Comparison of ENCODE assay signal across 10 cellular contexts in genomic region chr6:87731080-87731479, GRCh38. TPM values are rescaled to one million over a fixed set of nuclear protein-coding genes. Genes with fewer than 3 reads are reported as not detected.
DNase-seq lines count a peak whose midpoint lies in the region; ATAC-seq, FAIRE-seq and TF ChIP-seq lines count a peak whose summit lies in the region.
"Had no signal": no experiment of that assay in that cellular context is flagged by ENCODE, and none has a peak within 500 bp of the region (broad histone marks: within the 10 kb centered on the region; RNA-seq: fewer than 3 reads in every experiment).

No MANE protein-coding gene starts in this region.

- POLR2A ChIA-PET in HEK293 (lab: Yijun Ruan, JAX) (interaction anchor here (0.8 kb wide), 1 partner anchor 16 kb away, joined by 3 read pairs; no protein-coding TSS in a partner anchor), RWPE1 (lab: Yijun Ruan, JAX; ENCODE audit: low non-redundant PET) (no interaction called here)
- POLR2A ChIA-PET in naive thymus-derived CD4-positive, alpha-beta T cell (lab: Charles Lee): no interaction called here
- POLR2A ChIA-PET in CD4-positive, alpha-beta T cell (lab: Charles Lee): no interaction called here

- H3K9me3 ChIP-seq in HEK293 (ENCODE audit: control insufficient read depth, insufficient read depth, low read depth, low read length): no peaks in the 10 kb centered on the region
- no peaks in the 10 kb centered on the region for H3K9me3 ChIP-seq in keratinocyte (ENCODE audit: control insufficient read depth, low read depth, low read length)
- no peaks in the 10 kb centered on the region for H3K9me3 ChIP-seq in naive thymus-derived CD4-positive, alpha-beta T cell (ENCODE audit: control insufficient read depth in 2 of 3, low read length in 3 of 3)
- H3K9me3 ChIP-seq in CD4-positive, alpha-beta T cell (ENCODE audit: control insufficient read depth, low read length): no peaks in the 10 kb centered on the region

- H3K4me3 ChIP-seq in HEK293 (ENCODE audit: low read depth, low read length) (no peak overlapping the region), keratinocyte (ENCODE audit: control insufficient read depth in 2 of 3, extremely low read depth in 1 of 3, insufficient read depth in 2 of 3, low read depth in 1 of 3, low read length in 3 of 3) (no peak overlapping the region)
- H3K4me3 ChIP-seq in naive thymus-derived CD4-positive, alpha-beta T cell (ENCODE audit: low read length): no peak overlapping the region
- H3K4me3 ChIP-seq: SJCRH30 had no signal

- FAIRE-seq in keratinocyte (lab: Jason Lieb, UNC): no peak

- CTCF ChIA-PET in HEK293 (lab: Yijun Ruan, JAX): interaction anchor here (1.0 kb wide), 1 partner anchor 15 kb away, joined by 3 read pairs; no protein-coding TSS in a partner anchor
- CTCF ChIA-PET in RWPE1 (lab: Yijun Ruan, JAX): no interaction called here
- CTCF ChIA-PET in naive thymus-derived CD4-positive, alpha-beta T cell (lab: Charles Lee): no interaction called here
- CTCF ChIA-PET in CD4-positive, alpha-beta T cell (lab: Charles Lee): interaction anchor here (0.6 kb wide), 1 partner anchor 68 kb away, joined by 3 read pairs; no protein-coding TSS in a partner anchor

- dilution Hi-C loops in keratinocyte (cut with MboI; ENCODE audit: extremely low pct_ligation_motif_present, low sequenced_read_pairs): no loop called here

- peaks cover 46% of the 10 kb centered on the region for H3K4me1 Mint-ChIP-seq in stimulated activated memory B cell treated with anti-CD40 and anti-IgM and Interleukin-4, amounts not matched to agents 10 μg/mL and 1 μg/mL and 100 μg/mL, for 72 hours
- peaks cover 4 to 12% (median 11%) of the 10 kb centered on the region in 7 donors for H3K4me1 Mint-ChIP-seq in naive thymus-derived CD4-positive, alpha-beta T cell
- H3K4me1 Mint-ChIP-seq in CD4-positive, alpha-beta T cell (ENCODE audit: low read depth): peaks cover 15% of the 10 kb centered on the region

- H3K4me1 ChIP-seq in HEK293 (ENCODE audit: control insufficient read depth, insufficient read depth, low read length): peaks cover 10% of the 10 kb centered on the region
- peaks cover 45% of the 10 kb centered on the region for H3K4me1 ChIP-seq in keratinocyte (ENCODE audit: control insufficient read depth, extremely low read depth, insufficient read depth, low read length)
- peaks cover 0 to 11% of the 10 kb centered on the region in 2 donors for H3K4me1 ChIP-seq in naive thymus-derived CD4-positive, alpha-beta T cell (ENCODE audit: control insufficient read depth in 2 of 2, insufficient read depth in 2 of 2, low read length in 2 of 2)

- H3K9me1 ChIP-seq in keratinocyte (ENCODE audit: control insufficient read depth, extremely low read depth, insufficient read depth, low read length): peaks cover 2% of the 10 kb centered on the region

- H2AFZ ChIP-seq in keratinocyte (ENCODE audit: control insufficient read depth, low read length): no peak overlapping the region

- H3K27ac ChIP-seq in HEK293 (ENCODE audit: extremely low read depth, low read depth, low read length) (no peak overlapping the region), RWPE1 (peak overlapping the region; percentile 87), keratinocyte (ENCODE audit: control insufficient read depth, insufficient read depth, low read length) (peak overlapping the region; percentile 96)
- no peak overlapping the region for H3K27ac ChIP-seq in naive thymus-derived CD4-positive, alpha-beta T cell (ENCODE audit: low read depth, low read length)
- no peak overlapping the region for H3K27ac ChIP-seq in CD4-positive, alpha-beta T cell (ENCODE audit: low read depth, low read length)
- H3K27ac ChIP-seq: SJCRH30 had no signal

- no peaks in the 10 kb centered on the region for H3K36me3 Mint-ChIP-seq in stimulated activated memory B cell treated with anti-CD40 and anti-IgM and Interleukin-4, amounts not matched to agents 10 μg/mL and 1 μg/mL and 100 μg/mL, for 72 hours
- H3K36me3 Mint-ChIP-seq in naive thymus-derived CD4-positive, alpha-beta T cell: peaks cover 0 to 5% (median 0%) of the 10 kb centered on the region in 5 donors
- no peaks in the 10 kb centered on the region for H3K36me3 Mint-ChIP-seq in CD4-positive, alpha-beta T cell (ENCODE audit: low read depth)

- peak overlapping the region; percentile 9 for H3K27ac Mint-ChIP-seq in stimulated activated memory B cell treated with anti-CD40 and anti-IgM and Interleukin-4, amounts not matched to agents 10 μg/mL and 1 μg/mL and 100 μg/mL, for 72 hours
- no peak overlapping the region for H3K27ac Mint-ChIP-seq in naive thymus-derived CD4-positive, alpha-beta T cell
- H3K27ac Mint-ChIP-seq in CD4-positive, alpha-beta T cell: no peak overlapping the region
- H3K27ac Mint-ChIP-seq: H9 had no signal

- peak overlapping the region; percentile 83 for H3K4me2 ChIP-seq in keratinocyte (ENCODE audit: control insufficient read depth, extremely low read depth, insufficient read depth, low read depth, low read length)

- no peaks in the 10 kb centered on the region for H3K27me3 ChIP-seq in keratinocyte (ENCODE audit: control insufficient read depth, extremely low read depth, insufficient read depth, low read length)
- no peaks in the 10 kb centered on the region for H3K27me3 ChIP-seq in naive thymus-derived CD4-positive, alpha-beta T cell (ENCODE audit: control insufficient read depth in 2 of 2, insufficient read depth in 2 of 2, low read length in 2 of 2)
- no peaks in the 10 kb centered on the region for H3K27me3 ChIP-seq in CD4-positive, alpha-beta T cell (ENCODE audit: control insufficient read depth, insufficient read depth, low read length)
- H3K27me3 ChIP-seq: SJCRH30 had no signal

- H4K20me1 ChIP-seq in keratinocyte (ENCODE audit: control insufficient read depth, extremely low read depth, insufficient read depth, low read length): no peaks in the 10 kb centered on the region

- no peak for DNase-seq in RWPE1 (ENCODE audit: low spot score)
- DNase-seq in keratinocyte (ENCODE audit: low read depth, low spot score): no peak
- DNase-seq in naive thymus-derived CD4-positive, alpha-beta T cell: no peak
- DNase-seq in CD4-positive, alpha-beta T cell: no peak
- DNase-seq in NK-92 (lab: John Stamatoyannopoulos, UW; ENCODE audit: unreplicated experiment): no peak
- no peak for DNase-seq in stimulated activated naive CD4-positive, alpha-beta T cell treated with Interleukin-2 at 50 U/mL for 16 hours (lab: John Stamatoyannopoulos, UW)
- DNase-seq: H9, SJCRH30 had no signal

- TF ChIP-seq CTCF in HEK293 (tag by site-specific recombination; IDR thresholded peaks at IDR 0.05) (no peak), RWPE1 (conservative IDR thresholded peaks at IDR 0.05; ENCODE audit: low read depth) (no peak), keratinocyte (optimal IDR thresholded peaks at IDR 0.05 in 1 of 3, IDR thresholded peaks at IDR 0.05 in 1 of 3, conservative IDR thresholded peaks at IDR 0.05 in 1 of 3; ENCODE audit: extremely low read depth in 1 of 3, insufficient read depth in 2 of 3, low read length in 3 of 3) (no peak)
- TF ChIP-seq CTCF in CD4-positive, alpha-beta T cell (IDR thresholded peaks at IDR 0.05): no peak

- peak overlapping the region; percentile 59 for H3K9ac ChIP-seq in keratinocyte (ENCODE audit: control insufficient read depth, extremely low read depth, insufficient read depth, low read length)

- no peaks in the 10 kb centered on the region for H3K27me3 Mint-ChIP-seq in stimulated activated memory B cell treated with anti-CD40 and anti-IgM and Interleukin-4, amounts not matched to agents 10 μg/mL and 1 μg/mL and 100 μg/mL, for 72 hours
- H3K27me3 Mint-ChIP-seq in naive thymus-derived CD4-positive, alpha-beta T cell: peaks cover 0 to 7% (median 0%) of the 10 kb centered on the region in 5 donors
- H3K27me3 Mint-ChIP-seq in CD4-positive, alpha-beta T cell: no peaks in the 10 kb centered on the region

- H3K79me2 ChIP-seq in keratinocyte (ENCODE audit: control insufficient read depth, insufficient read depth, low read length): no peaks in the 10 kb centered on the region

- H3K36me3 ChIP-seq in HEK293 (ENCODE audit: control insufficient read depth in 2 of 2, insufficient read depth in 1 of 2, low read length in 2 of 2) (no peaks in the 10 kb centered on the region), keratinocyte (ENCODE audit: control insufficient read depth in 2 of 2, extremely low read depth in 1 of 2, insufficient read depth in 2 of 2, low read length in 2 of 2) (no peaks in the 10 kb centered on the region)
- H3K36me3 ChIP-seq in naive thymus-derived CD4-positive, alpha-beta T cell (ENCODE audit: control insufficient read depth in 2 of 3, insufficient read depth in 3 of 3, low read length in 3 of 3): no peaks in the 10 kb centered on the region
- H3K36me3 ChIP-seq: SJCRH30 had no signal

- no peak for ATAC-seq in stimulated activated memory B cell treated with anti-CD40 and anti-IgM and Interleukin-4, amounts not matched to agents 10 μg/mL and 1 μg/mL and 100 μg/mL, for 72 hours
- no peak for ATAC-seq in naive thymus-derived CD4-positive, alpha-beta T cell
- ATAC-seq in CD4-positive, alpha-beta T cell (ENCODE audit: poor library complexity): no peak

- intact Hi-C loops in naive thymus-derived CD4-positive, alpha-beta T cell (cut with micrococcal nuclease): no loop called here
- intact Hi-C loops in CD4-positive, alpha-beta T cell (cut with DNase I, micrococcal nuclease): no loop called here

- no peak overlapping the region for H3K4me3 Mint-ChIP-seq in stimulated activated memory B cell treated with anti-CD40 and anti-IgM and Interleukin-4, amounts not matched to agents 10 μg/mL and 1 μg/mL and 100 μg/mL, for 72 hours
- no peak overlapping the region for H3K4me3 Mint-ChIP-seq in naive thymus-derived CD4-positive, alpha-beta T cell
- no peak overlapping the region for H3K4me3 Mint-ChIP-seq in CD4-positive, alpha-beta T cell
- H3K4me3 Mint-ChIP-seq: H9 had no signal

- peaks cover 2% of the 10 kb centered on the region for H3K9me3 Mint-ChIP-seq in stimulated activated memory B cell treated with anti-CD40 and anti-IgM and Interleukin-4, amounts not matched to agents 10 μg/mL and 1 μg/mL and 100 μg/mL, for 72 hours
- peaks cover 0 to 7% (median 0%) of the 10 kb centered on the region in 11 donors for H3K9me3 Mint-ChIP-seq in naive thymus-derived CD4-positive, alpha-beta T cell
- no peaks in the 10 kb centered on the region for H3K9me3 Mint-ChIP-seq in CD4-positive, alpha-beta T cell

TF ChIP-seq in HEK293, 187 proteins besides CTCF, POLR2A, EP300 and RAD21 (continues in another document):
- no peak for TF ChIP-seq KLF1 (tag by site-specific recombination; IDR thresholded peaks at IDR 0.05)

RNA-seq across cellular contexts. Expression of gene AKIRIN2, which starts 29.0 kb away (rescaled TPM):
- polyA plus RNA-seq in keratinocyte: 12.8 to 25.0 TPM (median 24.6 TPM) in 3 replicates
- polyA plus RNA-seq in keratinocyte (2011; ENCODE audit: low read depth): 43.4 TPM
- 16.5 and 25.9 TPM in 2 replicates for polyA plus RNA-seq in keratinocyte (2011; cell fraction: cytosol; rRNA removed)
- polyA plus RNA-seq in keratinocyte (2011; cell fraction: nucleus; rRNA removed): 33.3 and 42.7 TPM in 2 replicates
- polyA plus RNA-seq in keratinocyte (2012; ENCODE audit: low replicate concordance): 29.6 and 55.2 TPM in 2 replicates
- polyA minus RNA-seq in keratinocyte: 6.2 to 20.7 TPM (median 14.2 TPM) in 3 replicates
- polyA minus RNA-seq in keratinocyte (2011; cell fraction: cytosol; rRNA and poly(A)+ RNA removed): 21.9 TPM
- 12.5 and 18.5 TPM in 2 replicates for polyA minus RNA-seq in keratinocyte (2011; cell fraction: nucleus; rRNA and poly(A)+ RNA removed)
- 100 to 1,000 TPM in 1 of 5 experiments, 10 to 100 TPM in 4; 36.0 to 197 (median 57.4) TPM for total RNA-seq in naive thymus-derived CD4-positive, alpha-beta T cell
- polyA plus RNA-seq in naive thymus-derived CD4-positive, alpha-beta T cell: 10 to 100 TPM; 28.8 to 38.5 TPM
- 10 to 100 TPM; 91.0 to 92.5 TPM for total RNA-seq in CD4-positive, alpha-beta T cell

Comparison
In these comparisons a context has a peak if more than half of its experiments do, and no peak if none do; other contexts are left out.
1. H3K27ac ChIP-seq: peak in RWPE1 (single experiment) and keratinocyte (single experiment); none in HEK293 (single experiment), naive thymus-derived CD4-positive, alpha-beta T cell (single experiment) and CD4-positive, alpha-beta T cell (single experiment).
2. CTCF ChIA-PET loops: an anchor here in HEK293 (1.0 kb wide) and CD4-positive, alpha-beta T cell (0.6 kb wide); none called in RWPE1 and naive thymus-derived CD4-positive, alpha-beta T cell.